Comparison of ENCODE assay signal across 27 cellular contexts in genomic region chr4:7198440-7199128, GRCh38. TPM values are rescaled to one million over a fixed set of nuclear protein-coding genes. Genes with fewer than 3 reads are reported as not detected.
A peak's percentile ranks its signal among the peaks of the same experiment; 100 is the strongest.
DNase-seq lines count a peak whose midpoint lies in the region; ATAC-seq and TF ChIP-seq lines count a peak whose summit lies in the region.
"Had no signal": no experiment of that assay in that cellular context is flagged by ENCODE, and none has a peak within 500 bp of the region (broad histone marks: within the 10 kb centered on the region; RNA-seq: fewer than 3 reads in every experiment).

No MANE protein-coding gene starts in this region.

- H4K20me1 ChIP-seq in PC-9 (ENCODE audit: insufficient read depth), result no peaks in the 10 kb centered on the region
- H4K20me1 ChIP-seq in PC-3 (ENCODE audit: low read length), result no peaks in the 10 kb centered on the region

- POLR2A ChIA-PET in PC-9 (lab: Charles Lee; ENCODE audit: unreplicated experiment) (interaction anchor here (0.5 to 1.2 kb wide), 5 partner anchors 9 to 572 kb away, joined by 3 to 8 read pairs (median 4); no protein-coding TSS in a partner anchor), PC-3 (lab: Charles Lee; ENCODE audit: unreplicated experiment) (no interaction called here)

- CTCF ChIA-PET in PC-9 (lab: Charles Lee), result interaction anchor here (0.9 kb wide), 1 partner anchor 8 kb away, joined by 3 read pairs; no protein-coding TSS in a partner anchor
- CTCF ChIA-PET in PC-3 (lab: Charles Lee), result no interaction called here

- H3K9me3 ChIP-seq in BE2C (no peaks in the 10 kb centered on the region), PC-9 (ENCODE audit: insufficient read depth, low read depth) (no peaks in the 10 kb centered on the region), spleen (no peaks in the 10 kb centered on the region), PC-3 (ENCODE audit: low read length) (no peaks in the 10 kb centered on the region)
- H3K9me3 ChIP-seq: Caco-2, neutrophil, psoas muscle, thyroid gland had no signal

- H3K9me2 ChIP-seq in PC-9 (ENCODE audit: insufficient read depth) (no peaks in the 10 kb centered on the region), PC-3 (replicated peaks; ENCODE audit: low read length) (no peaks in the 10 kb centered on the region)

- H3K4me2 ChIP-seq in PC-9 (peak overlapping the region; percentile 31), PC-3 (ENCODE audit: low read length) (no peak overlapping the region)

- H3K4me3 ChIP-seq in BE2C (ENCODE audit: low read depth, low read length) (no peak overlapping the region), PC-9 (no peak overlapping the region), lower leg skin (ENCODE audit: low read depth, poor library complexity, severe bottlenecking) (peak overlapping the region; percentile 7), spleen (no peak overlapping the region), PC-3 (ENCODE audit: low read length) (no peak overlapping the region)
- H3K4me3 ChIP-seq: psoas muscle, thyroid gland had no signal

- 81 to 83% methylated on average over 18 to 20 of the region's 20 CpGs for WGBS in lower leg skin, 2 donors
- WGBS in spleen, 5 donors, result 63 to 82% (median 72%) methylated on average over 17 to 20 of the region's 20 CpGs

- H3K36me3 ChIP-seq in BE2C (no peaks in the 10 kb centered on the region), PC-9 (ENCODE audit: low read depth) (no peaks in the 10 kb centered on the region), spleen (no peaks in the 10 kb centered on the region), PC-3 (ENCODE audit: low read depth, low read length) (no peaks in the 10 kb centered on the region)
- H3K36me3 ChIP-seq: neutrophil, thyroid gland had no signal

- H3K4me3 Mint-ChIP-seq in glutamatergic neuron (ENCODE audit: unreplicated experiment), result no peak overlapping the region
- H3K4me3 Mint-ChIP-seq: central memory CD8-positive, alpha-beta T cell; HFFc6; stimulated activated naive CD8-positive, alpha-beta T cell treated with anti-CD3 and anti-CD28 coated beads, Interleukin-15, amount 100 ng/mL, for 72 hours; T-helper 2 cell treated with Interferon-gamma antibody and Interleukin-4, amounts not matched to agents 5 μg/mL and 100 μg/mL, for 36 hours had no signal

- H2AFZ ChIP-seq in PC-9 (no peak overlapping the region), PC-3 (ENCODE audit: low read length) (no peak overlapping the region)

- peaks cover 47% of the 10 kb centered on the region for H3K4me1 Mint-ChIP-seq in glutamatergic neuron (ENCODE audit: low read depth, unreplicated experiment)
- H3K4me1 Mint-ChIP-seq: central memory CD8-positive, alpha-beta T cell; stimulated activated naive CD8-positive, alpha-beta T cell treated with anti-CD3 and anti-CD28 coated beads, Interleukin-15, amount 100 ng/mL, for 72 hours had no signal

- TF ChIP-seq POLR2A in lower leg skin (IDR thresholded peaks at IDR 0.05), result no peak
- TF ChIP-seq POLR2A in spleen (IDR thresholded peaks at IDR 0.05), result no peak

- no peak overlapping the region for H3K9ac ChIP-seq in PC-3 (ENCODE audit: low read length)

- H3F3A ChIP-seq in PC-9 (ENCODE audit: insufficient read depth, low read depth) (peaks cover 31% of the 10 kb centered on the region), PC-3 (ENCODE audit: low read length, unreplicated experiment) (no peaks in the 10 kb centered on the region)

- no peak for TF ChIP-seq CTCF in BE2C (IDR thresholded peaks at IDR 0.05; ENCODE audit: low read depth, low read length)
- TF ChIP-seq CTCF in PC-9 (conservative IDR thresholded peaks at IDR 0.05), result no peak
- TF ChIP-seq CTCF in lower leg skin (IDR thresholded peaks at IDR 0.05), result no peak
- TF ChIP-seq CTCF in spleen (IDR thresholded peaks at IDR 0.05 in 8 of 11, conservative IDR thresholded peaks at IDR 0.05 in 3 of 11), result no peak
- TF ChIP-seq CTCF in glutamatergic neuron (IDR thresholded peaks at IDR 0.05; ENCODE audit: partially characterized antibody, unreplicated experiment), result no peak
- TF ChIP-seq CTCF in PC-3 (conservative IDR thresholded peaks at IDR 0.05; ENCODE audit: low read depth, low read length), result no peak

- no peak overlapping the region for H3K27ac Mint-ChIP-seq in glutamatergic neuron (ENCODE audit: unreplicated experiment)
- H3K27ac Mint-ChIP-seq: HFFc6; T-helper 2 cell treated with Interferon-gamma antibody and Interleukin-4, amounts not matched to agents 5 μg/mL and 100 μg/mL, for 36 hours had no signal

- intact Hi-C loops in PC-9 (cut with micrococcal nuclease; ENCODE audit: unreplicated experiment) (loop anchor here (5.0 kb wide), 4 partner anchors 84 to 984 kb away; no protein-coding TSS in a partner anchor), lower leg skin (cut with DNase I; ENCODE audit: low total_unique reads) (loop anchor here (5.0 to 10.0 kb wide), 2 partner anchors 89 to 606 kb away; no protein-coding TSS in a partner anchor), spleen (cut with DNase I; ENCODE audit: low total_unique reads) (no loop called here), PC-3 (cut with micrococcal nuclease) (no loop called here)

- no peaks in the 10 kb centered on the region for H3K36me3 Mint-ChIP-seq in glutamatergic neuron (ENCODE audit: unreplicated experiment)

- BruUV-seq in PC-9 (replicated peaks; lab: Mats Ljungman, UMichigan) (no TSS peak), PC-3 (replicated peaks; lab: Mats Ljungman, UMichigan) (no TSS peak)

- H3K79me2 ChIP-seq in PC-9 (ENCODE audit: low read depth) (peaks cover 13% of the 10 kb centered on the region; the same call in 1 of the 2 replicates), PC-3 (ENCODE audit: low read length) (peaks cover 56% of the 10 kb centered on the region)

- H3K4me1 ChIP-seq in BE2C, result peaks cover 1% of the 10 kb centered on the region
- H3K4me1 ChIP-seq in PC-9 (replicated peaks; ENCODE audit: insufficient read depth), result peaks cover 62% of the 10 kb centered on the region
- H3K4me1 ChIP-seq in spleen, result peaks cover 0 to 4% (median under 1%) of the 10 kb centered on the region in 6 donors
- H3K4me1 ChIP-seq in PC-3 (ENCODE audit: insufficient read depth, low read length), result peaks cover 55% of the 10 kb centered on the region
- H3K4me1 ChIP-seq: Caco-2 had no signal

- ATAC-seq in GM18520 (IDR thresholded peaks at IDR 0.05; ENCODE audit: unreplicated experiment) (no peak), HG03175 (IDR thresholded peaks at IDR 0.05; ENCODE audit: unreplicated experiment) (no peak), PC-3 (no peak)
- ATAC-seq: psoas muscle, Right ventricle myocardium inferior, SK-N-SH treated with all-trans-retinoic acid at 6 μM for 48 hours had no signal

- H3K27ac ChIP-seq in PC-9, result no peak overlapping the region; the same call in 1 of the 2 replicates
- no peak overlapping the region for H3K27ac ChIP-seq in spleen
- no peak overlapping the region for H3K27ac ChIP-seq in PC-3 (ENCODE audit: low read length)
- H3K27ac ChIP-seq: neutrophil, psoas muscle, thyroid gland had no signal

- peaks cover 2% of the 10 kb centered on the region for H3K27me3 ChIP-seq in BE2C
- no peaks in the 10 kb centered on the region for H3K27me3 ChIP-seq in PC-9 (ENCODE audit: insufficient read depth, low read depth)
- peaks cover 0 to 86% (median 20%) of the 10 kb centered on the region in 7 donors for H3K27me3 ChIP-seq in spleen (replicated peaks in 1 of 7)
- H3K27me3 ChIP-seq in PC-3 (ENCODE audit: low read length), result no peaks in the 10 kb centered on the region
- H3K27me3 ChIP-seq: thyroid gland had no signal

- H3K27me3 Mint-ChIP-seq in glutamatergic neuron (ENCODE audit: unreplicated experiment), result peaks cover 14% of the 10 kb centered on the region

- peaks cover 5% of the 10 kb centered on the region for H3K9me3 Mint-ChIP-seq in glutamatergic neuron (ENCODE audit: unreplicated experiment)
- H3K9me3 Mint-ChIP-seq: central memory CD8-positive, alpha-beta T cell; HFFc6; stimulated activated naive CD8-positive, alpha-beta T cell treated with anti-CD3 and anti-CD28 coated beads, Interleukin-15, amount 100 ng/mL, for 72 hours; T-helper 2 cell treated with Interferon-gamma antibody and Interleukin-4, amounts not matched to agents 5 μg/mL and 100 μg/mL, for 36 hours had no signal

- DNase-seq in BE2C (peak; percentile 3), PC-9 (peak in 1 of 2 experiments; percentile 63), lower leg skin (ENCODE audit: low spot score in 2 of 2) (peak in 1 of 2 donors; percentile 67), spleen (peak; percentile 41), glutamatergic neuron (no peak), PC-3 (no peak)
- DNase-seq: ACHN; activated CD4-positive, alpha-beta T cell treated with anti-CD3 and anti-CD28 coated beads for 48 hours; activated CD8-positive, alpha-beta memory T cell treated with anti-CD3 and anti-CD28 coated beads for 24 hours; activated gamma-delta T cell; Caco-2; DMS79 treated with DMSO at 0.1 percent for 48 hours; GF-D8; HFFc6; MV-4-11; NCI-H146; NCI-H446 treated with DMSO at 0.1 percent for 48 hours; psoas muscle; stimulated activated naive CD8-positive, alpha-beta T cell treated with anti-CD3 and anti-CD28 coated beads, Interleukin-15, amount 100 ng/mL, for 72 hours; thyroid gland had no signal

RNA-seq across cellular contexts. Expression of gene SORCS2, which starts 6.2 kb away (rescaled TPM):
- 0.09 TPM for polyA plus RNA-seq in BE2C (2012; ENCODE audit: insufficient read depth, insufficient read length, low read depth)
- 20.7 and 25.8 TPM in 2 replicates for total RNA-seq in PC-9 (2021)
- total RNA-seq in lower leg skin, result 1 to 10 TPM; 1.1 to 6.4 (median 1.5) TPM
- total RNA-seq in spleen, result 1 to 10 TPM in 1 of 7 donors, under 1 TPM in 6; 0.33 to 1.6 (median 0.61) TPM
- under 1 TPM; 0.35 to 0.96 (median 0.52) TPM for polyA plus RNA-seq in spleen
- 29.5 TPM for total RNA-seq in glutamatergic neuron (ENCODE audit: unreplicated experiment)
- 4.1 and 6.6 TPM in 2 replicates for total RNA-seq in PC-3 (2014; rRNA removed)

Comparison
In these comparisons a context has a peak if more than half of its experiments do, and no peak if none do; other contexts are left out.
1. DNase-seq: peak in BE2C (single experiment) and spleen (single experiment); none in glutamatergic neuron (single experiment) and PC-3 (single experiment).
2. intact Hi-C loops: an anchor here in PC-9 (5.0 kb wide) and lower leg skin (5.0 to 10.0 kb wide); none called in spleen and PC-3.